ENCODE assay signal across 9 cellular contexts in genomic region chr11:47518212-47518959, GRCh38. TPM values are rescaled to one million over a fixed set of nuclear protein-coding genes. Genes with fewer than 3 reads are reported as not detected.
A peak's percentile ranks its signal among the peaks of the same experiment; 100 is the strongest.
DNase-seq lines count a peak whose midpoint lies in the region; ATAC-seq and TF ChIP-seq lines count a peak whose summit lies in the region.
"Had no signal": no experiment of that assay in that cellular context is flagged by ENCODE, and none has a peak within 500 bp of the region (broad histone marks: within the 10 kb centered on the region; RNA-seq: fewer than 3 reads in every experiment).

No MANE protein-coding gene starts in this region.

- peak; percentile 25 for ATAC-seq in CD4-positive, alpha-beta T cell (ENCODE audit: poor library complexity)
- ATAC-seq in HG02885 (IDR thresholded peaks at IDR 0.05; ENCODE audit: poor library complexity, unreplicated experiment) (no peak), HG03457 (IDR thresholded peaks at IDR 0.05; ENCODE audit: unreplicated experiment) (no peak)

- no peak overlapping the region for H2AFZ ChIP-seq in Loucy (ENCODE audit: low read length)

- H3F3A ChIP-seq in Loucy (ENCODE audit: low read depth) = peaks cover 11% of the 10 kb centered on the region; the same call in 1 of the 2 replicates

- H4K20me1 ChIP-seq in Loucy (ENCODE audit: insufficient read depth, low read length, poor library complexity, severe bottlenecking) = peaks cover 83% of the 10 kb centered on the region

- no peak for TF ChIP-seq CTCF in CD4-positive, alpha-beta T cell (IDR thresholded peaks at IDR 0.05)
- no peak for TF ChIP-seq CTCF in Loucy (conservative IDR thresholded peaks at IDR 0.05; ENCODE audit: low read length)

- H3K9ac ChIP-seq in Loucy (ENCODE audit: low read depth, low read length, poor library complexity, severe bottlenecking) = peak overlapping the region; percentile 42
- H3K9ac ChIP-seq in muscle layer of colon (ENCODE audit: low read length) = no peak overlapping the region

- H3K4me3 Mint-ChIP-seq in CD4-positive, alpha-beta T cell = peak overlapping the region; percentile 13
- no peak overlapping the region for H3K4me3 Mint-ChIP-seq in activated naive CD8-positive, alpha-beta T cell treated with anti-CD3 and anti-CD28 coated beads for 36 hours

- no peaks in the 10 kb centered on the region for H3K27me3 Mint-ChIP-seq in CD4-positive, alpha-beta T cell
- H3K27me3 Mint-ChIP-seq in activated naive CD8-positive, alpha-beta T cell treated with anti-CD3 and anti-CD28 coated beads for 36 hours = no peaks in the 10 kb centered on the region

- peak overlapping the region; percentile 66 for H3K27ac Mint-ChIP-seq in CD4-positive, alpha-beta T cell
- H3K27ac Mint-ChIP-seq in activated naive CD8-positive, alpha-beta T cell treated with anti-CD3 and anti-CD28 coated beads for 36 hours = peak overlapping the region; percentile 64

- intact Hi-C loops in CD4-positive, alpha-beta T cell (cut with DNase I, micrococcal nuclease) = no loop called here

- H3K36me3 Mint-ChIP-seq in CD4-positive, alpha-beta T cell (ENCODE audit: low read depth) = peaks cover 21% of the 10 kb centered on the region
- H3K36me3 Mint-ChIP-seq in activated naive CD8-positive, alpha-beta T cell treated with anti-CD3 and anti-CD28 coated beads for 36 hours = peaks cover 13% of the 10 kb centered on the region

- peaks cover 92% of the 10 kb centered on the region for H3K79me2 ChIP-seq in Loucy (ENCODE audit: insufficient read depth, low read length)

- H3K4me3 ChIP-seq in Loucy (ENCODE audit: low read length, poor library complexity, severe bottlenecking) (peak overlapping the region; percentile 36), muscle layer of colon (ENCODE audit: low read depth in 1 of 2, low read length in 2 of 2) (no peak overlapping the region)

- peaks cover 69% of the 10 kb centered on the region for H3K4me1 Mint-ChIP-seq in CD4-positive, alpha-beta T cell (ENCODE audit: low read depth)
- H3K4me1 Mint-ChIP-seq in activated naive CD8-positive, alpha-beta T cell treated with anti-CD3 and anti-CD28 coated beads for 36 hours = peaks cover 64% of the 10 kb centered on the region

- H3K4me1 ChIP-seq in Loucy (ENCODE audit: insufficient read depth, low read length, poor library complexity, severe bottlenecking) = peaks cover 49% of the 10 kb centered on the region
- peaks cover 77% of the 10 kb centered on the region for H3K4me1 ChIP-seq in muscle layer of colon (ENCODE audit: insufficient read depth, low read length)

- no peaks in the 10 kb centered on the region for H3K9me2 ChIP-seq in Loucy (replicated peaks; ENCODE audit: low read depth, low read length)

- H3K9me3 ChIP-seq in CD4-positive, alpha-beta T cell (ENCODE audit: control insufficient read depth, low read length) = no peaks in the 10 kb centered on the region
- no peaks in the 10 kb centered on the region for H3K9me3 ChIP-seq in Loucy (ENCODE audit: insufficient read depth, low read depth, low read length)
- H3K9me3 ChIP-seq in muscle layer of colon (ENCODE audit: low read length) = no peaks in the 10 kb centered on the region

- H3K27me3 ChIP-seq in CD4-positive, alpha-beta T cell (ENCODE audit: control insufficient read depth, insufficient read depth, low read length) = no peaks in the 10 kb centered on the region
- H3K27me3 ChIP-seq in Loucy (ENCODE audit: insufficient read depth, low read length, poor library complexity, severe bottlenecking) (no peaks in the 10 kb centered on the region), muscle layer of colon (ENCODE audit: control insufficient read depth in 1 of 2, insufficient read depth in 2 of 2, low read length in 2 of 2) (no peaks in the 10 kb centered on the region)

- no peak for DNase-seq in CD4-positive, alpha-beta T cell
- DNase-seq in activated naive CD8-positive, alpha-beta T cell treated with anti-CD3 and anti-CD28 coated beads for 36 hours = no peak
- DNase-seq in occipital lobe (lab: John Stamatoyannopoulos, UW) = no peak
- no peak for DNase-seq in stimulated activated CD4-positive, alpha-beta T cell treated with anti-CD3 and anti-CD28 coated beads, Interleukin-4, amount 100 ng/mL, for 4 hours
- DNase-seq: Calu3 had no signal

- H3K27ac ChIP-seq in CD4-positive, alpha-beta T cell (ENCODE audit: low read depth, low read length) = no peak overlapping the region
- H3K27ac ChIP-seq in muscle layer of colon (ENCODE audit: low read depth, low read length) = peak overlapping the region; percentile 9

- no peaks in the 10 kb centered on the region; the same call in 1 of the 2 replicates for H3K36me3 ChIP-seq in Loucy (ENCODE audit: insufficient read depth, low read length)
- no peaks in the 10 kb centered on the region for H3K36me3 ChIP-seq in muscle layer of colon (ENCODE audit: insufficient read depth, low read length)

- H3K9me3 Mint-ChIP-seq in CD4-positive, alpha-beta T cell = no peaks in the 10 kb centered on the region
- H3K9me3 Mint-ChIP-seq in activated naive CD8-positive, alpha-beta T cell treated with anti-CD3 and anti-CD28 coated beads for 36 hours = no peaks in the 10 kb centered on the region

- peak overlapping the region; percentile 56 for H3K4me2 ChIP-seq in Loucy (ENCODE audit: low read depth, low read length, poor library complexity, severe bottlenecking)

- CTCF ChIA-PET in CD4-positive, alpha-beta T cell (lab: Charles Lee) = interaction anchor here (0.9 kb wide), 1 partner anchor 35 kb away, joined by 3 read pairs; no protein-coding TSS in a partner anchor

- POLR2A ChIA-PET in CD4-positive, alpha-beta T cell (lab: Charles Lee) = interaction anchor here (0.9 to 1.1 kb wide), 2 partner anchors 15 to 22 kb away, joined by 3 read pairs; no protein-coding TSS in a partner anchor

RNA-seq across cellular contexts. Expression of gene CELF1, which starts 34.5 kb away (rescaled TPM):
- 100 to 1,000 TPM; 103 to 111 TPM for total RNA-seq in CD4-positive, alpha-beta T cell
- 100 to 1,000 TPM; 155 to 157 TPM for total RNA-seq in activated naive CD8-positive, alpha-beta T cell treated with anti-CD3 and anti-CD28 coated beads for 36 hours
- 246 TPM for total RNA-seq in occipital lobe

RNA-seq across cellular contexts. Expression of gene PTPMT1, which starts 47.0 kb away (rescaled TPM):
- total RNA-seq in CD4-positive, alpha-beta T cell = 10 to 100 TPM; 18.9 to 26.7 TPM
- 10 to 100 TPM; 55.6 to 56.6 TPM for total RNA-seq in activated naive CD8-positive, alpha-beta T cell treated with anti-CD3 and anti-CD28 coated beads for 36 hours
- total RNA-seq in occipital lobe = 25.3 TPM
